Comparison of ENCODE assay signal across 8 cellular contexts in genomic region chr15:50907866-50908208, GRCh38. TPM values are rescaled to one million over a fixed set of nuclear protein-coding genes. Genes with fewer than 3 reads are reported as not detected.
DNase-seq lines count a peak whose midpoint lies in the region; ATAC-seq and TF ChIP-seq lines count a peak whose summit lies in the region.

No MANE protein-coding gene starts in this region.

- no peak for TF ChIP-seq EP300 in upper lobe of left lung (IDR thresholded peaks at IDR 0.05)

- H3K9ac ChIP-seq in fibroblast of lung (ENCODE audit: insufficient read depth, low read length) = peak overlapping the region; percentile 91
- H3K9ac ChIP-seq in neural progenitor cell = peak overlapping the region; percentile 82

- H2AFZ ChIP-seq in fibroblast of lung (ENCODE audit: low read length) (peak overlapping the region; percentile 99), neural progenitor cell (replicated peaks) (peak overlapping the region; percentile 98)

- H4K20me1 ChIP-seq in fibroblast of lung (ENCODE audit: control insufficient read depth, extremely low read depth, insufficient read depth, low read length) (no peaks in the 10 kb centered on the region), neural progenitor cell (ENCODE audit: low read depth) (no peaks in the 10 kb centered on the region)

- WGBS in upper lobe of left lung, 2 donors = 0 to 1% methylated on average over 20 to 23 of the region's 24 CpGs

- intact Hi-C loops in activated T-helper 1 cell treated with anti-CD3 and anti-CD28 coated beads, Interleukin-12 subunit alpha, Interleukin-12 subunit beta, Interleukin-2, Interleukin-4 antibody, amounts not matched to agents 30 ng/mL and 10 ng/mL and 1 ng/mL, durations not matched to agents 14 hours and 24 hours and 36 hours (cut with micrococcal nuclease) = loop anchor here (1.0 to 10.0 kb wide), 18 partner anchors 23 to 1751 kb away; partner anchors contain the start of genes COPS2, DTWD1, FAM227B and LYSMD2

- H3K27me3 Mint-ChIP-seq in activated T-helper 1 cell treated with anti-CD3 and anti-CD28 coated beads, Interleukin-12 subunit alpha, Interleukin-12 subunit beta, Interleukin-2, Interleukin-4 antibody, amounts not matched to agents 30 ng/mL and 10 ng/mL and 1 ng/mL, durations not matched to agents 14 hours and 24 hours and 36 hours (ENCODE audit: insufficient read depth) = peaks cover 3% of the 10 kb centered on the region
- H3K27me3 Mint-ChIP-seq in neural progenitor cell (ENCODE audit: insufficient read depth, low read depth) = peaks cover 2% of the 10 kb centered on the region

- H3K4me1 ChIP-seq in fibroblast of lung (ENCODE audit: control insufficient read depth, extremely low read depth, insufficient read depth, low read length) (peaks cover 9% of the 10 kb centered on the region), neural progenitor cell (no peaks in the 10 kb centered on the region), upper lobe of left lung (peaks cover 21 to 43% (median 29%) of the 10 kb centered on the region in 4 donors)

- peak overlapping the region; percentile 87 for H3K27ac ChIP-seq in fibroblast of lung (ENCODE audit: insufficient read depth, low read length)
- H3K27ac ChIP-seq in neural progenitor cell = peak overlapping the region; percentile 65
- peak overlapping the region; percentile 91 to 96 (median 94) for H3K27ac ChIP-seq in upper lobe of left lung

- H3K4me2 ChIP-seq in fibroblast of lung (ENCODE audit: extremely low read depth, insufficient read depth, low read length) = peak overlapping the region; percentile 99
- peak overlapping the region; percentile 90 for H3K4me2 ChIP-seq in neural progenitor cell

- TF ChIP-seq POLR2A in upper lobe of left lung (IDR thresholded peaks at IDR 0.05) = no peak

- TF ChIP-seq CTCF in GM12875 (IDR thresholded peaks at IDR 0.05; ENCODE audit: borderline replicate concordance, insufficient read depth, low read depth, low read length) = no peak
- no peak for TF ChIP-seq CTCF in fibroblast of lung (conservative IDR thresholded peaks at IDR 0.05 in 1 of 2, IDR thresholded peaks at IDR 0.05 in 1 of 2; ENCODE audit: low read depth in 1 of 2, low read length in 2 of 2)
- no peak for TF ChIP-seq CTCF in neural progenitor cell (IDR thresholded peaks at IDR 0.05)
- TF ChIP-seq CTCF in upper lobe of left lung (IDR thresholded peaks at IDR 0.05) = no peak

- no peaks in the 10 kb centered on the region for H3K9me3 Mint-ChIP-seq in activated T-helper 1 cell treated with anti-CD3 and anti-CD28 coated beads, Interleukin-12 subunit alpha, Interleukin-12 subunit beta, Interleukin-2, Interleukin-4 antibody, amounts not matched to agents 30 ng/mL and 10 ng/mL and 1 ng/mL, durations not matched to agents 14 hours and 24 hours and 36 hours
- no peaks in the 10 kb centered on the region for H3K9me3 Mint-ChIP-seq in neural progenitor cell

- H3K79me2 ChIP-seq in fibroblast of lung (ENCODE audit: control insufficient read depth, insufficient read depth, low read length) (peaks cover 9% of the 10 kb centered on the region), neural progenitor cell (ENCODE audit: low read depth) (peaks cover 23% of the 10 kb centered on the region)

- DNase-seq in NCI-H345 treated with DMSO at 0.1 percent for 48 hours (lab: John Stamatoyannopoulos, UW; ENCODE audit: unreplicated experiment) (peak; percentile 0), fibroblast of lung (ENCODE audit: low read depth in 2 of 2) (peak in 1 of 2 donors; percentile 32), neural progenitor cell (ENCODE audit: low spot score) (peak; percentile 71), upper lobe of left lung (peak in 1 of 2 donors; percentile 60)
- DNase-seq in activated T-helper 1 cell treated with anti-CD3 and anti-CD28 coated beads, Interleukin-12 subunit alpha, Interleukin-12 subunit beta, Interleukin-2, Interleukin-4 antibody, amounts not matched to agents 30 ng/mL and 10 ng/mL and 1 ng/mL, durations not matched to agents 14 hours and 24 hours and 36 hours (ENCODE audit: low spot score) = peak; percentile 35

- ATAC-seq in HG02610 (IDR thresholded peaks at IDR 0.05; ENCODE audit: unreplicated experiment) (peak; percentile 16), upper lobe of left lung (ENCODE audit: low FRiP score in 2 of 2) (peak; percentile 59 to 71), HG02938 (IDR thresholded peaks at IDR 0.05; ENCODE audit: unreplicated experiment) (no peak)

- peaks cover 11% of the 10 kb centered on the region for H3K4me1 Mint-ChIP-seq in activated T-helper 1 cell treated with anti-CD3 and anti-CD28 coated beads, Interleukin-12 subunit alpha, Interleukin-12 subunit beta, Interleukin-2, Interleukin-4 antibody, amounts not matched to agents 30 ng/mL and 10 ng/mL and 1 ng/mL, durations not matched to agents 14 hours and 24 hours and 36 hours (ENCODE audit: low read depth)
- peaks cover 18% of the 10 kb centered on the region for H3K4me1 Mint-ChIP-seq in neural progenitor cell

- peak overlapping the region; percentile 96 for H3K4me3 Mint-ChIP-seq in activated T-helper 1 cell treated with anti-CD3 and anti-CD28 coated beads, Interleukin-12 subunit alpha, Interleukin-12 subunit beta, Interleukin-2, Interleukin-4 antibody, amounts not matched to agents 30 ng/mL and 10 ng/mL and 1 ng/mL, durations not matched to agents 14 hours and 24 hours and 36 hours
- peak overlapping the region; percentile 94 for H3K4me3 Mint-ChIP-seq in neural progenitor cell

- no peaks in the 10 kb centered on the region for H3K36me3 ChIP-seq in fibroblast of lung (ENCODE audit: control insufficient read depth, insufficient read depth, low read length)
- peaks cover 3% of the 10 kb centered on the region for H3K36me3 ChIP-seq in neural progenitor cell
- peaks cover 0 to 20% (median 0%) of the 10 kb centered on the region in 4 donors for H3K36me3 ChIP-seq in upper lobe of left lung

- peaks cover 11% of the 10 kb centered on the region for H3K36me3 Mint-ChIP-seq in activated T-helper 1 cell treated with anti-CD3 and anti-CD28 coated beads, Interleukin-12 subunit alpha, Interleukin-12 subunit beta, Interleukin-2, Interleukin-4 antibody, amounts not matched to agents 30 ng/mL and 10 ng/mL and 1 ng/mL, durations not matched to agents 14 hours and 24 hours and 36 hours (ENCODE audit: low read depth)
- peaks cover 3% of the 10 kb centered on the region for H3K36me3 Mint-ChIP-seq in neural progenitor cell

- peak overlapping the region; percentile 98 for H3K27ac Mint-ChIP-seq in activated T-helper 1 cell treated with anti-CD3 and anti-CD28 coated beads, Interleukin-12 subunit alpha, Interleukin-12 subunit beta, Interleukin-2, Interleukin-4 antibody, amounts not matched to agents 30 ng/mL and 10 ng/mL and 1 ng/mL, durations not matched to agents 14 hours and 24 hours and 36 hours
- H3K27ac Mint-ChIP-seq in neural progenitor cell = peak overlapping the region; percentile 95

- H3K9me3 ChIP-seq in fibroblast of lung (ENCODE audit: control insufficient read depth, insufficient read depth, low read depth, low read length) = no peaks in the 10 kb centered on the region
- no peaks in the 10 kb centered on the region for H3K9me3 ChIP-seq in neural progenitor cell (ENCODE audit: low read depth)
- no peaks in the 10 kb centered on the region for H3K9me3 ChIP-seq in upper lobe of left lung

- peaks cover 5% of the 10 kb centered on the region for H3F3A ChIP-seq in neural progenitor cell (ENCODE audit: low read depth)

- H3K27me3 ChIP-seq in fibroblast of lung (ENCODE audit: control insufficient read depth, insufficient read depth, low read length) (no peaks in the 10 kb centered on the region), neural progenitor cell (no peaks in the 10 kb centered on the region), upper lobe of left lung (no peaks in the 10 kb centered on the region)

- H3K4me3 ChIP-seq in GM12875 (ENCODE audit: low read depth, low read length) (peak overlapping the region; percentile 100), fibroblast of lung (replicated peaks in 1 of 4; ENCODE audit: control extremely low read depth in 1 of 4, insufficient read depth in 1 of 4, low read depth in 3 of 4, low read length in 4 of 4) (peak overlapping the region; percentile 75 to 95 (median 90)), neural progenitor cell (peak overlapping the region; percentile 91), upper lobe of left lung (peak overlapping the region; percentile 67 to 94 (median 92))

RNA-seq across cellular contexts. Expression of gene AP4E1, which starts 0.6 kb away (rescaled TPM):
- total RNA-seq in activated T-helper 1 cell treated with anti-CD3 and anti-CD28 coated beads, Interleukin-12 subunit alpha, Interleukin-12 subunit beta, Interleukin-2, Interleukin-4 antibody, amounts not matched to agents 30 ng/mL and 10 ng/mL and 1 ng/mL, durations not matched to agents 14 hours and 24 hours and 36 hours = 15.8 and 17.0 TPM in 2 replicates
- 14.4 and 19.7 TPM in 2 replicates for total RNA-seq in fibroblast of lung
- 7.2 and 7.3 TPM in 2 replicates for polyA plus RNA-seq in fibroblast of lung
- 6.6 and 7.6 TPM in 2 replicates for polyA plus RNA-seq in fibroblast of lung (2012)
- 2.5 and 2.8 TPM in 2 replicates for polyA minus RNA-seq in fibroblast of lung (ENCODE audit: low replicate concordance)
- total RNA-seq in neural progenitor cell (ENCODE audit: low replicate concordance) = 10.9 and 14.0 TPM in 2 replicates
- total RNA-seq in upper lobe of left lung = 10 to 100 TPM in 3 of 6 donors, 1 to 10 TPM in 3; 6.8 to 11.5 (median 9.4) TPM
